ENCODE assay signal across 20 cellular contexts in genomic region chr19:34806976-34807860, GRCh38. TPM values are rescaled to one million over a fixed set of nuclear protein-coding genes. Genes with fewer than 3 reads are reported as not detected.
DNase-seq lines count a peak whose midpoint lies in the region; ATAC-seq lines count a peak whose summit lies in the region.
"Had no signal": no experiment of that assay in that cellular context is flagged by ENCODE, and none has a peak within 500 bp of the region (broad histone marks: within the 10 kb centered on the region; RNA-seq: fewer than 3 reads in every experiment).

No MANE protein-coding gene starts in this region.

- no peaks in the 10 kb centered on the region for H3K36me3 ChIP-seq in neuronal stem cell (replicated peaks in 1 of 2; ENCODE audit: control insufficient read depth in 2 of 2, insufficient read depth in 2 of 2, low read length in 2 of 2)
- H3K36me3 ChIP-seq: Peyer's patch had no signal

- H3K9me3 ChIP-seq in neuronal stem cell (replicated peaks in 1 of 2; ENCODE audit: control insufficient read depth in 2 of 2, insufficient read depth in 1 of 2, low read depth in 1 of 2, low read length in 2 of 2) (peaks cover 3 to 29% of the 10 kb centered on the region in 2 donors), T-helper 17 cell (ENCODE audit: control insufficient read depth, low read length, poor library complexity, severe bottlenecking) (no peaks in the 10 kb centered on the region)
- H3K9me3 ChIP-seq: SK-N-SH had no signal

- DNase-seq in HCEC 1CT = peak; percentile 11
- DNase-seq in HT1080 (ENCODE audit: low read depth) = peak; percentile 34
- DNase-seq in SK-N-DZ (ENCODE audit: low spot score) = peak; percentile 4
- no peak for DNase-seq in neuronal stem cell (ENCODE audit: low spot score)
- DNase-seq in T-helper 17 cell = no peak
- no peak for DNase-seq in NCI-H2171 treated with DMSO at 0.1 percent for 48 hours (lab: John Stamatoyannopoulos, UW)
- DNase-seq: ACHN; C1 segment of cervical spinal cord; CD8-positive, alpha-beta memory T cell; DMS53; KBM-7; NCI-H187; NCI-H2107; NCI-H345; NCI-H526; Peyer's patch; Right ventricle myocardium superior; SK-N-SH had no signal

- H3K4ac ChIP-seq in neuronal stem cell (ENCODE audit: low read length) = no peak overlapping the region

- peaks cover 7% of the 10 kb centered on the region for H3K36me3 Mint-ChIP-seq in T-helper 17 cell (ENCODE audit: low read depth)

- no CpG with 5 or more reads among the region's 15 CpGs for WGBS in neuronal stem cell (ENCODE audit: extremely low coverage in 2 of 2, insufficient read length in 2 of 2, insufficient replicate concordance in 1 of 2), 2 donors

- H3K4me1 Mint-ChIP-seq in T-helper 17 cell = no peaks in the 10 kb centered on the region
- H3K4me1 Mint-ChIP-seq: CD8-positive, alpha-beta memory T cell had no signal

- no peak overlapping the region for H3K4me3 Mint-ChIP-seq in T-helper 17 cell
- H3K4me3 Mint-ChIP-seq: CD8-positive, alpha-beta memory T cell had no signal

- H2AK5ac ChIP-seq in neuronal stem cell (ENCODE audit: low read depth, low read length) = no peak overlapping the region

- no peak overlapping the region for H3K27ac ChIP-seq in neuronal stem cell (replicated peaks; ENCODE audit: low read length)
- H3K27ac ChIP-seq: HL-60, Peyer's patch had no signal

- H3K18ac ChIP-seq in neuronal stem cell (ENCODE audit: low read length) = no peak overlapping the region

- H2BK12ac ChIP-seq in neuronal stem cell (ENCODE audit: low read length) = no peak overlapping the region

- H2BK120ac ChIP-seq in neuronal stem cell (ENCODE audit: low read depth, low read length) = no peak overlapping the region

- no peak overlapping the region for H3K14ac ChIP-seq in neuronal stem cell (ENCODE audit: low read length)

- no peak overlapping the region for H2BK15ac ChIP-seq in neuronal stem cell (ENCODE audit: low read length)

- no peak overlapping the region for H3K9ac ChIP-seq in neuronal stem cell (ENCODE audit: low read depth, low read length, poor library complexity)
- H3K9ac ChIP-seq: SK-N-SH had no signal

- no peak overlapping the region for H3K27ac Mint-ChIP-seq in T-helper 17 cell
- H3K27ac Mint-ChIP-seq: CD8-positive, alpha-beta memory T cell had no signal

- H3K79me1 ChIP-seq in neuronal stem cell (ENCODE audit: low read depth, low read length) = no peaks in the 10 kb centered on the region

- H3K4me1 ChIP-seq in neuronal stem cell (ENCODE audit: control insufficient read depth in 2 of 2, insufficient read depth in 1 of 2, low read depth in 1 of 2, low read length in 2 of 2) = no peaks in the 10 kb centered on the region
- H3K4me1 ChIP-seq: Peyer's patch had no signal

- no peak overlapping the region for H2BK5ac ChIP-seq in neuronal stem cell (ENCODE audit: low read length)

- no peak overlapping the region for H4K8ac ChIP-seq in neuronal stem cell (ENCODE audit: low read depth, low read length)

- H3K27me3 Mint-ChIP-seq in T-helper 17 cell = no peaks in the 10 kb centered on the region

- no peak for ATAC-seq in HG02840 (IDR thresholded peaks at IDR 0.05; ENCODE audit: low FRiP score, unreplicated experiment)
- ATAC-seq in T-helper 17 cell = no peak

- H3K23ac ChIP-seq in neuronal stem cell (ENCODE audit: low read depth, low read length, poor library complexity) = no peak overlapping the region

- H3K4me3 ChIP-seq in neuronal stem cell (ENCODE audit: low read length in 2 of 2) = peak overlapping the region in 1 of 2 donors; percentile 22
- H3K4me3 ChIP-seq: Peyer's patch had no signal

- no peak overlapping the region for H4K91ac ChIP-seq in neuronal stem cell (ENCODE audit: low read depth, low read length, poor library complexity)

- H3K4me2 ChIP-seq in neuronal stem cell (ENCODE audit: insufficient read depth, low read length, poor library complexity, severe bottlenecking) = no peak overlapping the region
- H3K4me2 ChIP-seq: SK-N-SH had no signal

- H3K27me3 ChIP-seq in neuronal stem cell (ENCODE audit: control insufficient read depth in 3 of 3, insufficient read depth in 3 of 3, low read depth in 1 of 3, low read length in 3 of 3) = peaks cover 0 to 4% (median 0%) of the 10 kb centered on the region in 3 experiments
- H3K27me3 ChIP-seq: Peyer's patch had no signal

- H2AFZ ChIP-seq in neuronal stem cell (ENCODE audit: low read length) = peak overlapping the region; percentile 59

RNA-seq across cellular contexts. Expression of gene ZNF599, which starts 34.2 kb away (rescaled TPM):
- total RNA-seq in HT1080 (2014; rRNA removed; shearing (Covaris generic)) = 7.0 and 7.2 TPM in 2 replicates
- polyA plus RNA-seq in HT1080 (2015; cell fraction: cytosol; rRNA removed) = 6.3 and 6.5 TPM in 2 replicates
- 10.5 and 10.7 TPM in 2 replicates for polyA plus RNA-seq in HT1080 (2015; cell fraction: nucleus; rRNA removed)
- polyA plus RNA-seq in SK-N-DZ (2014; cell fraction: cytosol; rRNA removed) = 11.7 and 12.3 TPM in 2 replicates
- polyA plus RNA-seq in SK-N-DZ (2014; cell fraction: nucleus; rRNA removed) = 12.7 and 16.6 TPM in 2 replicates
- 5.9 TPM for polyA plus RNA-seq in neuronal stem cell (2013, experiment 1 of 2)
- 5.4 TPM for polyA plus RNA-seq in neuronal stem cell (2013, experiment 2 of 2)
- 1 to 10 TPM; 3.7 to 4.8 TPM for total RNA-seq in T-helper 17 cell

Comparison
In these comparisons a context has a peak if more than half of its experiments do, and no peak if none do; other contexts are left out.
1. DNase-seq: peak in HCEC 1CT (single experiment), HT1080 (single experiment) and SK-N-DZ (single experiment); none in neuronal stem cell (single experiment), T-helper 17 cell (0 of 3) and NCI-H2171 treated with DMSO at 0.1 percent for 48 hours (single experiment).